Comparison of ENCODE assay signal across 7 cellular contexts in the genomic region with DNA sequence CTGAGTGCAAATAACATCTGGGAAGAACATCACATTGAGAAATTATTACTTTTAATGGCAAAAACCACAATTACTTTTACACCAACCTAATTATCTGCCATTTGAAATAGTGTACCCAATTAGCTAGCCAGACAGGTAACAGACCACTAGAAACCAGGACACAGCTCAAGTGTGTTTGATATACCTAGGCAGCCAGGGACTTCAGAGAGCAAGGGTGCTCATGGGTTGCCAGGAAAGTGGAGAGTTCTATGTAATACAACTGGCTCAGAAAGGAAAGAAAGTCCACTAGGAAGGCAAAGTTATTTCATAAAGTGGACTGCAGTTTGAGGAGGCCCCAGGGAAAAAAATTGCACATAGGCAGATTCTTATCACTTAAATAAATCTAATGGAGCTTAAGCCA. TPM values are rescaled to one million over a fixed set of nuclear protein-coding genes. Genes with fewer than 3 reads are reported as not detected.
"Had no signal": no experiment of that assay in that cellular context is flagged by ENCODE, and none has a peak within 500 bp of the region (broad histone marks: within the 10 kb centered on the region; RNA-seq: fewer than 3 reads in every experiment).

No MANE protein-coding gene starts in this region.

- H3K4me3 ChIP-seq: K562 had no signal

- DNase-seq: GOT3, H7, HCEC 1CT, IMR-90, KG1 had no signal

- ATAC-seq: K562 had no signal

RNA-seq across cellular contexts. Expression of gene PTN, which starts 50.0 kb away (rescaled TPM):
- total RNA-seq: HT-29, K562 had no signal
